ENCODE assay signal across 8 cellular contexts in genomic region chr17:50201226-50201854, GRCh38. TPM values are rescaled to one million over a fixed set of nuclear protein-coding genes. Genes with fewer than 3 reads are reported as not detected.
DNase-seq lines count a peak whose midpoint lies in the region; ATAC-seq, FAIRE-seq and TF ChIP-seq lines count a peak whose summit lies in the region.

Gene COL1A1 (minus strand): TSS chr17:50201631. CDS start chr17:50201513, 118 bp downstream.

- H3K4me3 ChIP-seq in BLaER1 (peak within 1 kb of the TSS; percentile 65), NT2/D1 (ENCODE audit: insufficient read length, low read depth) (peak within 1 kb of the TSS; percentile 42), H1 (ENCODE audit: extremely low read depth in 1 of 4, insufficient read depth in 2 of 4, low read depth in 3 of 4, low read length in 4 of 4) (peak within 1 kb of the TSS; percentile 49 to 72 (median 60)), mononuclear cell (ENCODE audit: low read length) (peak within 1 kb of the TSS; percentile 24), aorta (ENCODE audit: low read length in 2 of 2) (peak within 1 kb of the TSS; percentile 24 to 56)

- H4K8ac ChIP-seq in H1 (ENCODE audit: extremely low read depth, insufficient read depth, low read length) = no peak within 1 kb of the TSS; the same call in 1 of the 2 replicates

- no peak within 1 kb of the TSS for H3K23ac ChIP-seq in H1 (ENCODE audit: insufficient read length)

- H2BK15ac ChIP-seq in H1 (ENCODE audit: low read length) = peak within 1 kb of the TSS; percentile 46; the same call in 1 of the 2 replicates

- no peak within 1 kb of the TSS for H2AK5ac ChIP-seq in H1 (ENCODE audit: low read depth, low read length)

- H2BK5ac ChIP-seq in H1 (ENCODE audit: low read depth, low read length) = 0 out of 2 replicates have a peak within 1 kb of the TSS, but pooled peaks have one; percentile 60

- H3K14ac ChIP-seq in H1 (ENCODE audit: insufficient read length) = no peak within 1 kb of the TSS

- peak in 1 of 2 experiments; percentile 85; a peak in 2 of 3 replicates for TF ChIP-seq POLR2A in H1 (IDR thresholded peaks at IDR 0.05; ENCODE audit: control extremely low read depth in 1 of 2, low read depth in 2 of 2, low read length in 2 of 2)
- no peak for TF ChIP-seq POLR2A in erythroblast (IDR thresholded peaks at IDR 0.05; ENCODE audit: low read length)

- DNase-seq in NT2/D1 (ENCODE audit: low read depth, low spot score) = no peak
- DNase-seq in H1 (ENCODE audit: low read depth in 1 of 2, low spot score in 2 of 2) = peak in 1 of 2 experiments; percentile 76
- DNase-seq in aorta = peak; percentile 92
- no peak for DNase-seq in cortex of kidney (lab: John Stamatoyannopoulos, UW)
- no peak for DNase-seq in erythroblast (lab: John Stamatoyannopoulos, UW)
- no peak for DNase-seq in NCI-H345 treated with DMSO at 0.1 percent for 48 hours (lab: John Stamatoyannopoulos, UW; ENCODE audit: unreplicated experiment)

- H2AFZ ChIP-seq in H1 (ENCODE audit: low read length) = no peak within 1 kb of the TSS

- intact Hi-C loops in aorta (cut with DNase I) = loop anchor here (2.0 kb wide), 3 partner anchors 21 to 97 kb away; no protein-coding TSS in a partner anchor

- no peaks in the 10 kb centered on the region for H3K36me3 ChIP-seq in BLaER1
- H3K36me3 ChIP-seq in NT2/D1 (ENCODE audit: insufficient read depth, insufficient read length, low read length) = peaks cover 30% of the 10 kb centered on the region
- H3K36me3 ChIP-seq in H1 (ENCODE audit: control insufficient read depth in 2 of 4, insufficient read depth in 4 of 4, low read length in 3 of 4) = peaks cover 7 to 20% (median 14%) of the 10 kb centered on the region in 4 experiments
- H3K36me3 ChIP-seq in aorta (ENCODE audit: control insufficient read depth in 1 of 2, insufficient read depth in 2 of 2, low read length in 1 of 2) = peaks cover 5 to 6% of the 10 kb centered on the region in 2 donors

- H3K4me1 ChIP-seq in BLaER1 = peaks cover 25% of the 10 kb centered on the region
- H3K4me1 ChIP-seq in NT2/D1 (ENCODE audit: insufficient read depth, insufficient read length) = peaks cover 14% of the 10 kb centered on the region
- H3K4me1 ChIP-seq in H1 (replicated peaks in 1 of 4; ENCODE audit: control insufficient read depth in 3 of 4, insufficient read depth in 4 of 4, low read length in 3 of 4) = peaks cover 0 to 5% (median 1%) of the 10 kb centered on the region in 4 experiments; a peak in 5 of 7 replicates
- peaks cover 17% of the 10 kb centered on the region for H3K4me1 ChIP-seq in mononuclear cell (ENCODE audit: insufficient read depth, low read length)
- H3K4me1 ChIP-seq in aorta (ENCODE audit: control insufficient read depth in 1 of 2, insufficient read depth in 2 of 2, low read length in 2 of 2) = no peaks in the 10 kb centered on the region

- peaks cover 11% of the 10 kb centered on the region; the same call in 1 of the 2 replicates for H3K23me2 ChIP-seq in H1 (ENCODE audit: low read depth, low read length)

- TF ChIP-seq RAD21 in H1 (IDR thresholded peaks at IDR 0.05 in 1 of 2, conservative IDR thresholded peaks at IDR 0.05 in 1 of 2; ENCODE audit: low read depth in 2 of 2, low read length in 2 of 2) = no peak

- WGBS in H1 (ENCODE audit: extremely low coverage in 1 of 2, insufficient coverage in 1 of 2, insufficient read length in 1 of 2, insufficient replicate concordance in 2 of 2, low coverage in 1 of 2, low lambda C conversion rate in 2 of 2, missing lambda C conversion rate in 1 of 2), 2 experiments = 17% methylated on average over 27 of the region's 37 CpGs; no CpG with 5 or more reads in 1 of the 2 experiments
- WGBS in aorta, 2 donors = 1 to 2% methylated on average over 36 to 37 of the region's 37 CpGs

- H3K9me3 ChIP-seq in BLaER1 (no peaks in the 10 kb centered on the region), NT2/D1 (ENCODE audit: insufficient read depth, low read length) (no peaks in the 10 kb centered on the region), H1 (ENCODE audit: insufficient read depth in 2 of 2, low read depth in 1 of 2, low read length in 1 of 2) (no peaks in the 10 kb centered on the region), mononuclear cell (ENCODE audit: low read depth, low read length) (no peaks in the 10 kb centered on the region), aorta (ENCODE audit: control insufficient read depth, low read length) (no peaks in the 10 kb centered on the region)

- no peak for TF ChIP-seq EP300 in H1 (IDR thresholded peaks at IDR 0.05; ENCODE audit: borderline replicate concordance in 1 of 2, low read depth in 2 of 2, low read length in 2 of 2)

- no peaks in the 10 kb centered on the region; the same call in 1 of the 2 replicates for H4K20me1 ChIP-seq in BLaER1
- H4K20me1 ChIP-seq in H1 (replicated peaks in 1 of 2; ENCODE audit: control insufficient read depth in 1 of 2, insufficient read depth in 2 of 2, low read length in 2 of 2) = peaks cover 0 to 4% of the 10 kb centered on the region in 2 experiments

- H3K27ac ChIP-seq in BLaER1 (no peak within 1 kb of the TSS), H1 (ENCODE audit: low read depth, low read length) (no peak within 1 kb of the TSS), aorta (ENCODE audit: low read depth in 1 of 2, low read length in 2 of 2) (peak within 1 kb of the TSS; percentile 71 to 87)

- peak within 1 kb of the TSS; percentile 85 for H3K4me2 ChIP-seq in BLaER1
- peak within 1 kb of the TSS; percentile 64 to 88 for H3K4me2 ChIP-seq in H1 (ENCODE audit: insufficient read depth in 1 of 2, low read depth in 2 of 2, low read length in 2 of 2)

- no peak within 1 kb of the TSS for H2BK20ac ChIP-seq in H1 (ENCODE audit: low read length)

- H2BK120ac ChIP-seq in H1 (replicated peaks; ENCODE audit: low read depth, low read length) = no peak within 1 kb of the TSS

- FAIRE-seq in H1 (lab: Jason Lieb, UNC) = no peak

- ATAC-seq in aorta (ENCODE audit: low FRiP score) = peak; percentile 76

- H3K27me3 ChIP-seq in BLaER1 (peaks cover 63% of the 10 kb centered on the region), NT2/D1 (ENCODE audit: insufficient read depth, insufficient read length) (peaks cover 31% of the 10 kb centered on the region), H1 (replicated peaks in 1 of 4; ENCODE audit: control insufficient read depth in 3 of 4, extremely low read depth in 1 of 4, insufficient read depth in 3 of 4, low read length in 3 of 4) (peaks cover 0 to 29% (median 15%) of the 10 kb centered on the region in 4 experiments; a peak in 5 of 7 replicates), mononuclear cell (ENCODE audit: insufficient read depth, low read length) (peaks cover 26% of the 10 kb centered on the region), aorta (ENCODE audit: control insufficient read depth in 1 of 2, insufficient read depth in 2 of 2, low read length in 1 of 2) (no peaks in the 10 kb centered on the region)

- peak within 1 kb of the TSS; percentile 36 for H4K91ac ChIP-seq in H1 (replicated peaks; ENCODE audit: insufficient read length, low read length)

- CTCF ChIA-PET in H1 (lab: Charles Lee; ENCODE audit: partially characterized antibody) = interaction anchor here (0.6 to 24.4 kb wide), 35 partner anchors 13 to 652 kb away, joined by 3 to 1349 read pairs (median 7); partner anchors contain the start of genes LRRC59, PDK2, SGCA and TMEM92

- no peak for TF ChIP-seq CTCF in H1 (IDR thresholded peaks at IDR 0.05; ENCODE audit: control extremely low read depth in 1 of 3, insufficient read depth in 1 of 3, low read depth in 1 of 3, low read length in 3 of 3)

- POLR2A ChIA-PET in H1 (lab: Charles Lee; ENCODE audit: partially characterized antibody) = interaction anchor here (0.8 to 4.5 kb wide), 12 partner anchors 10 to 134 kb away, joined by 3 to 22 read pairs (median 8); partner anchors contain the start of gene TMEM92

- H3K79me2 ChIP-seq in H1 (ENCODE audit: control insufficient read depth in 1 of 2, insufficient read depth in 2 of 2, low read length in 2 of 2) = no peaks in the 10 kb centered on the region

- no peak within 1 kb of the TSS for H3K4ac ChIP-seq in H1 (replicated peaks; ENCODE audit: insufficient read length, low read depth, low read length)

- H3K9ac ChIP-seq in BLaER1 = peak within 1 kb of the TSS; percentile 6; the same call in 1 of the 2 replicates
- H3K9ac ChIP-seq in NT2/D1 (ENCODE audit: insufficient read length, low read depth) = peak within 1 kb of the TSS; percentile 79
- H3K9ac ChIP-seq in H1 (replicated peaks in 1 of 4; ENCODE audit: extremely low read depth in 1 of 4, low read depth in 3 of 4, low read length in 3 of 4) = no peak within 1 kb of the TSS; a peak in 1 of 7 replicates

- H3K79me1 ChIP-seq in H1 (ENCODE audit: low read depth, low read length) = no peaks in the 10 kb centered on the region

- H3K18ac ChIP-seq in H1 (ENCODE audit: extremely low read depth, low read length) = peak within 1 kb of the TSS; percentile 60

- H3K56ac ChIP-seq in H1 (replicated peaks; ENCODE audit: insufficient read length, low read depth, low read length) = peak within 1 kb of the TSS; percentile 34

- peak within 1 kb of the TSS; percentile 45 for H4K5ac ChIP-seq in H1 (ENCODE audit: insufficient read length, low read depth, low read length)

- H2BK12ac ChIP-seq in H1 (ENCODE audit: low read depth, low read length) = peak within 1 kb of the TSS; percentile 75; the same call in 1 of the 2 replicates

TF ChIP-seq in H1, 55 proteins besides CTCF, POLR2A, EP300 and RAD21 (continues in another document):
- TF ChIP-seq CTBP2 (IDR thresholded peaks at IDR 0.05; ENCODE audit: borderline replicate concordance, insufficient read depth, insufficient read length, low read length) (no peak), HDAC6 (IDR thresholded peaks at IDR 0.05; ENCODE audit: low read depth, low read length) (no peak), RFX5 (IDR thresholded peaks at IDR 0.05; ENCODE audit: borderline replicate concordance, low read depth, low read length) (no peak), CHD2 (IDR thresholded peaks at IDR 0.05; ENCODE audit: low read length) (no peak), KDM5A (IDR thresholded peaks at IDR 0.05; ENCODE audit: low read length) (no peak), TBP (IDR thresholded peaks at IDR 0.05; ENCODE audit: low read depth, low read length) (peak; percentile 87), SIX5 (IDR thresholded peaks at IDR 0.05; ENCODE audit: low read depth, low read length) (no peak), SAP30 (IDR thresholded peaks at IDR 0.05; ENCODE audit: insufficient read depth, insufficient replicate concordance, low read length) (peak; percentile 15)

RNA-seq across cellular contexts. Expression of gene COL1A1, which starts in this region (rescaled TPM):
- 80.4 and 88.1 TPM in 2 replicates for total RNA-seq in H1 (2021; fragmentation: NEBNext Ultra II Directional; extraction: Animal tissue kit (Norgen Biotek cat#: 25700))
- polyA plus RNA-seq in H1 (2011; rRNA removed) (14.1 and 27.3 TPM in 2 replicates), aorta (100 to 1,000 TPM in 1 of 2 donors, 10 to 100 TPM in 1; 70.2 to 391 TPM)
- polyA plus RNA-seq in H1 (2011; cell fraction: cytosol; rRNA removed) = 9.3 TPM
- polyA plus RNA-seq in H1 (2011; cell fraction: nucleus; rRNA removed) = 112 TPM
- polyA plus RNA-seq in H1 (2012, experiment 1 of 2) = 59.0 to 109 TPM (median 93.2 TPM) in 4 replicates
- polyA plus RNA-seq in H1 (2012, experiment 2 of 2) = 56.3 TPM
- 109 TPM for polyA plus RNA-seq in H1 (2013, experiment 1 of 2)
- 85.3 TPM for polyA plus RNA-seq in H1 (2013, experiment 2 of 2)
- 50.2 and 51.4 TPM in 2 replicates for polyA minus RNA-seq in H1 (2011; rRNA and poly(A)+ RNA removed)
- polyA minus RNA-seq in H1 (2011; cell fraction: cytosol; rRNA and poly(A)+ RNA removed) = 33.6 TPM
- polyA minus RNA-seq in H1 (2011; cell fraction: nucleus; rRNA and poly(A)+ RNA removed) = 122 TPM
- total RNA-seq in mononuclear cell (2.9 TPM), aorta (100 to 1,000 TPM; 400 to 948 TPM)

Comparison
In these comparisons a context has a peak if more than half of its experiments do, and no peak if none do; other contexts are left out.
1. RNA of gene COL1A1 (total RNA-seq): 400 to 948 TPM in aorta and 80.4 to 88.1 TPM in H1; 2.9 TPM in mononuclear cell (single experiment); every median in the first group is over 10 times any median in the second.
2. H3K27ac ChIP-seq: peak in aorta (2 of 2); none in BLaER1 (single experiment) and H1 (single experiment).
3. H3K9ac ChIP-seq: peak in BLaER1 (single experiment) and NT2/D1 (single experiment); none in H1 (0 of 4).
4. DNase-seq: peak in aorta (2 of 2); none in NT2/D1 (single experiment), cortex of kidney (single experiment), erythroblast (0 of 2) and NCI-H345 treated with DMSO at 0.1 percent for 48 hours (single experiment).
5. Peak in every context shown above with its lines, with median percentiles within 50 percentile points of each other: H3K4me3 ChIP-seq.